In the genomic region with DNA sequence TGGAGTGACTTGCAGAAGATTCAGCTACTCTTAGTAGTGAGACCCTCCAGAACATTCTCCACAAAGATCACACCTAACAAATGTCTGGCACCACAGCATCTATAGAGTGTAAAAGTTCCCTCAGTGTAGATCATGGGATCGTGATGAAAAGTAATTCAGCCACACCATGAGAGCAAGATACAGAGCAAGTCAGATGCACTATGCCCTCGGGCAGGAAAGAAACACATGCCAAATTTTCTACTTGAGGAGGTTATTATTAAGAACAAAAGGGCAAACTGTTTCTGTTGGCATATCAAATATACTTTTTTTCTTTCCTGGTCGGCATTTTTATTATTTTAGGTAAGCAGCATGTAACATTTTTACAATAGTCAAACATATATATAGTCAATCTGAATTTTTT, we compare ENCODE assay signal across 31 cellular contexts. TPM values are rescaled to one million over a fixed set of nuclear protein-coding genes. Genes with fewer than 3 reads are reported as not detected.
"Had no signal": no experiment of that assay in that cellular context is flagged by ENCODE, and none has a peak within 500 bp of the region (broad histone marks: within the 10 kb centered on the region; RNA-seq: fewer than 3 reads in every experiment).

No MANE protein-coding gene starts in this region.

- H3K27me3 ChIP-seq: ascending aorta, breast epithelium, cardiac muscle cell, esophagus muscularis mucosa, gastroesophageal sphincter had no signal

- ATAC-seq: activated naive CD4-positive, alpha-beta T cell treated with anti-CD3 and anti-CD28 coated beads, Interleukin-2, amount 50 U/mL, for 72 hours; activated T-cell treated with anti-CD3 and anti-CD28 coated beads, Interleukin-2, amount 50 U/mL, for 72 hours; foreskin keratinocyte; gastroesophageal sphincter; heart right ventricle; WTC11 had no signal

- H3K36me3 ChIP-seq: ascending aorta, breast epithelium, cardiac muscle cell, esophagus muscularis mucosa, gastroesophageal sphincter, heart right ventricle had no signal

- H3K4me1 ChIP-seq: ascending aorta, breast epithelium, esophagus muscularis mucosa, foreskin keratinocyte, gastroesophageal sphincter, heart right ventricle had no signal

- DNase-seq: activated CD4-positive, alpha-beta memory T cell treated with anti-CD3 and anti-CD28 coated beads, Interleukin-2, amount 10 ng/mL, durations not matched to agents 7 days and 5 days; activated CD4-positive, alpha-beta T cell treated with anti-CD3 and anti-CD28 coated beads for 1 hour; activated CD4-positive, alpha-beta T cell treated with anti-CD3 and anti-CD28 coated beads for 4 hours; activated CD4-positive, alpha-beta T cell treated with anti-CD3 and anti-CD28 coated beads, Interleukin-2, amount 10 ng/mL, durations not matched to agents 7 days and 5 days; activated CD4-positive, alpha-beta T cell treated with anti-CD3 and anti-CD28 coated beads, Interleukin-2, amount 50 U/mL, for 4 hours; activated CD8-positive, alpha-beta memory T cell treated with anti-CD3 and anti-CD28 coated beads, Interleukin-2, amount 50 U/mL, for 48 hours; activated gamma-delta T cell; activated naive CD4-positive, alpha-beta T cell; activated naive CD4-positive, alpha-beta T cell treated with anti-CD3 and anti-CD28 coated beads, Interleukin-2, amount 10 ng/mL, durations not matched to agents 7 days and 5 days; activated naive CD8-positive, alpha-beta T cell treated with anti-CD3 and anti-CD28 coated beads, Interleukin-2, amount 10 ng/mL, durations not matched to agents 7 days and 5 days; activated T-cell treated with anti-CD3 and anti-CD28 coated beads for 4 hours; activated T-cell treated with anti-CD3 and anti-CD28 coated beads, Interleukin-2, amount 50 U/mL, for 24 hours; activated T-cell treated with anti-CD3 and anti-CD28 coated beads, Interleukin-2, amount 50 U/mL, for 72 hours; central memory CD4-positive, alpha-beta T cell; dorsolateral prefrontal cortex; effector memory CD4-positive, alpha-beta T cell; endodermal cell; erythroblast; heart right ventricle; T-helper 2 cell had no signal

- FAIRE-seq: TTC549 had no signal

- H3K9me3 ChIP-seq: ascending aorta, breast epithelium, esophagus muscularis mucosa, gastroesophageal sphincter, heart right ventricle had no signal

- H3K27ac ChIP-seq: ascending aorta, breast epithelium, cardiac muscle cell, coronary artery, dorsolateral prefrontal cortex, esophagus muscularis mucosa, foreskin keratinocyte, gastroesophageal sphincter, heart right ventricle, VCaP had no signal

- H3K4me3 ChIP-seq: ascending aorta, breast epithelium, cardiac muscle cell, coronary artery, dorsolateral prefrontal cortex, esophagus muscularis mucosa, gastroesophageal sphincter, heart right ventricle had no signal

RNA-seq across cellular contexts. Expression of a gene that starts 44.8 kb away (rescaled TPM):
- polyA plus RNA-seq: cardiac muscle cell, foreskin keratinocyte, heart right ventricle had no signal
